Comparison of ENCODE assay signal across 13 cellular contexts in genomic region chr16:87791295-87792204, GRCh38. TPM values are rescaled to one million over a fixed set of nuclear protein-coding genes. Genes with fewer than 3 reads are reported as not detected.
DNase-seq lines count a peak whose midpoint lies in the region; ATAC-seq and TF ChIP-seq lines count a peak whose summit lies in the region.
"Had no signal": no experiment of that assay in that cellular context is flagged by ENCODE, and none has a peak within 500 bp of the region (broad histone marks: within the 10 kb centered on the region; RNA-seq: fewer than 3 reads in every experiment).

No MANE protein-coding gene starts in this region.

- no peaks in the 10 kb centered on the region for H3K36me3 Mint-ChIP-seq in nephron progenitor cell (ENCODE audit: low read depth)
- no peaks in the 10 kb centered on the region for H3K36me3 Mint-ChIP-seq in stimulated activated naive B cell treated with anti-CD40 and anti-IgM and Interleukin-4, amounts not matched to agents 10 μg/mL and 1 μg/mL and 100 μg/mL, for 72 hours
- H3K36me3 Mint-ChIP-seq: activated naive CD4-positive, alpha-beta T cell treated with anti-CD3 and anti-CD28 coated beads, Interleukin-2, amount 50 U/mL, for 24 hours had no signal

- ATAC-seq in Right ventricle myocardium inferior (peak; percentile 21), Right ventricle myocardium superior (ENCODE audit: poor library complexity) (no peak)
- no peak for ATAC-seq in stimulated activated naive B cell treated with anti-CD40 and anti-IgM and Interleukin-4, amounts not matched to agents 10 μg/mL and 1 μg/mL and 100 μg/mL, for 72 hours (replicated peaks)

- H3K27me3 ChIP-seq in tibial nerve: no peaks in the 10 kb centered on the region
- H3K27me3 ChIP-seq: spleen, upper lobe of left lung had no signal

- intact Hi-C loops in Right ventricle myocardium inferior (cut with DNase I): no loop called here
- intact Hi-C loops in Right ventricle myocardium superior (cut with DNase I): no loop called here

- H3K27me3 Mint-ChIP-seq in nephron progenitor cell (ENCODE audit: low read depth, poor library complexity): peaks cover 7% of the 10 kb centered on the region
- peaks cover 0 to 7% of the 10 kb centered on the region in 2 donors for H3K27me3 Mint-ChIP-seq in stimulated activated naive B cell treated with anti-CD40 and anti-IgM and Interleukin-4, amounts not matched to agents 10 μg/mL and 1 μg/mL and 100 μg/mL, for 72 hours
- H3K27me3 Mint-ChIP-seq: activated naive CD4-positive, alpha-beta T cell treated with anti-CD3 and anti-CD28 coated beads, Interleukin-2, amount 50 U/mL, for 24 hours had no signal

- TF ChIP-seq POLR2A in tibial nerve (IDR thresholded peaks at IDR 0.05): peak in 1 of 2 donors; percentile 22

- H3K9me3 Mint-ChIP-seq in nephron progenitor cell: no peaks in the 10 kb centered on the region
- no peaks in the 10 kb centered on the region for H3K9me3 Mint-ChIP-seq in stimulated activated naive B cell treated with anti-CD40 and anti-IgM and Interleukin-4, amounts not matched to agents 10 μg/mL and 1 μg/mL and 100 μg/mL, for 72 hours
- H3K9me3 Mint-ChIP-seq: activated naive CD4-positive, alpha-beta T cell treated with anti-CD3 and anti-CD28 coated beads, Interleukin-2, amount 50 U/mL, for 24 hours had no signal

- peak in 1 of 2 donors; percentile 64 for TF ChIP-seq EP300 in tibial nerve (IDR thresholded peaks at IDR 0.05)

- peak overlapping the region in 3 of 4 donors; percentile 68 to 85 (median 73) for H3K27ac ChIP-seq in tibial nerve
- H3K27ac ChIP-seq: spleen, upper lobe of left lung had no signal

- H3K9me3 ChIP-seq in tibial nerve: no peaks in the 10 kb centered on the region
- H3K9me3 ChIP-seq: SK-N-SH, spleen, upper lobe of left lung had no signal

- no peak for DNase-seq in Right ventricle myocardium inferior (ENCODE audit: missing footprints)
- no peak for DNase-seq in Right ventricle myocardium superior
- peak; percentile 34 for DNase-seq in epithelial cell of esophagus (ENCODE audit: low read depth)
- peak; percentile 21 for DNase-seq in nephron progenitor cell
- no peak for DNase-seq in tibial nerve (ENCODE audit: low spot score in 2 of 2)
- DNase-seq in NCI-H748 treated with DMSO at 0.1 percent for 48 hours (lab: John Stamatoyannopoulos, UW): no peak
- DNase-seq in stimulated activated naive B cell treated with anti-CD40 and anti-IgM and Interleukin-4, amounts not matched to agents 10 μg/mL and 1 μg/mL and 100 μg/mL, for 72 hours: no peak
- DNase-seq in activated effector memory CD4-positive, alpha-beta T cell treated with anti-CD3 and anti-CD28 coated beads, Interleukin-2, amount 50 U/mL, for 16 hours: no peak
- DNase-seq: NCI-H774, spleen had no signal

- no peaks in the 10 kb centered on the region for H3K36me3 ChIP-seq in tibial nerve
- H3K36me3 ChIP-seq: spleen, upper lobe of left lung had no signal

- H3K4me3 ChIP-seq in epithelial cell of esophagus (ENCODE audit: low read length): no peak overlapping the region
- peak overlapping the region in 1 of 4 donors; percentile 6 for H3K4me3 ChIP-seq in tibial nerve
- H3K4me3 ChIP-seq: spleen, upper lobe of left lung had no signal

- H3K4me3 Mint-ChIP-seq in nephron progenitor cell: no peak overlapping the region
- H3K4me3 Mint-ChIP-seq in stimulated activated naive B cell treated with anti-CD40 and anti-IgM and Interleukin-4, amounts not matched to agents 10 μg/mL and 1 μg/mL and 100 μg/mL, for 72 hours: no peak overlapping the region
- H3K4me3 Mint-ChIP-seq: activated naive CD4-positive, alpha-beta T cell treated with anti-CD3 and anti-CD28 coated beads, Interleukin-2, amount 50 U/mL, for 24 hours had no signal

- peaks cover 24% of the 10 kb centered on the region for H3K4me1 Mint-ChIP-seq in nephron progenitor cell
- no peaks in the 10 kb centered on the region for H3K4me1 Mint-ChIP-seq in stimulated activated naive B cell treated with anti-CD40 and anti-IgM and Interleukin-4, amounts not matched to agents 10 μg/mL and 1 μg/mL and 100 μg/mL, for 72 hours
- H3K4me1 Mint-ChIP-seq: activated naive CD4-positive, alpha-beta T cell treated with anti-CD3 and anti-CD28 coated beads, Interleukin-2, amount 50 U/mL, for 24 hours had no signal

- peak overlapping the region; percentile 75 for H3K27ac Mint-ChIP-seq in nephron progenitor cell
- no peak overlapping the region for H3K27ac Mint-ChIP-seq in stimulated activated naive B cell treated with anti-CD40 and anti-IgM and Interleukin-4, amounts not matched to agents 10 μg/mL and 1 μg/mL and 100 μg/mL, for 72 hours
- H3K27ac Mint-ChIP-seq: activated naive CD4-positive, alpha-beta T cell treated with anti-CD3 and anti-CD28 coated beads, Interleukin-2, amount 50 U/mL, for 24 hours had no signal

- WGBS in tibial nerve, 2 donors: 49 to 56% methylated on average over 29 to 31 of the region's 32 CpGs

- no peaks in the 10 kb centered on the region for H3K4me1 ChIP-seq in tibial nerve
- H3K4me1 ChIP-seq: spleen, upper lobe of left lung had no signal

- TF ChIP-seq CTCF in epithelial cell of esophagus (IDR thresholded peaks at IDR 0.05; ENCODE audit: insufficient read depth, low read depth, low read length, missing control alignments): no peak
- no peak for TF ChIP-seq CTCF in nephron progenitor cell (IDR thresholded peaks at IDR 0.05)
- TF ChIP-seq CTCF in tibial nerve (IDR thresholded peaks at IDR 0.05): no peak

RNA-seq across cellular contexts. Expression of gene KLHDC4, which starts 25.8 kb away (rescaled TPM):
- 10.0 TPM for total RNA-seq in Right ventricle myocardium inferior
- 8.7 TPM for total RNA-seq in Right ventricle myocardium superior
- 10 to 100 TPM; 26.9 to 61.5 (median 42.5) TPM for total RNA-seq in tibial nerve

Comparison
In these comparisons a context has a peak if more than half of its experiments do, and no peak if none do; other contexts are left out.
1. DNase-seq: peak in epithelial cell of esophagus (single experiment) and nephron progenitor cell (single experiment); none in Right ventricle myocardium inferior (single experiment), Right ventricle myocardium superior (single experiment), tibial nerve (0 of 2), NCI-H748 treated with DMSO at 0.1 percent for 48 hours (single experiment), stimulated activated naive B cell treated with anti-CD40 and anti-IgM and Interleukin-4, amounts not matched to agents 10 μg/mL and 1 μg/mL and 100 μg/mL, for 72 hours (single experiment) and activated effector memory CD4-positive, alpha-beta T cell treated with anti-CD3 and anti-CD28 coated beads, Interleukin-2, amount 50 U/mL, for 16 hours (single experiment).